ENCODE assay signal across 20 cellular contexts in the genomic region with DNA sequence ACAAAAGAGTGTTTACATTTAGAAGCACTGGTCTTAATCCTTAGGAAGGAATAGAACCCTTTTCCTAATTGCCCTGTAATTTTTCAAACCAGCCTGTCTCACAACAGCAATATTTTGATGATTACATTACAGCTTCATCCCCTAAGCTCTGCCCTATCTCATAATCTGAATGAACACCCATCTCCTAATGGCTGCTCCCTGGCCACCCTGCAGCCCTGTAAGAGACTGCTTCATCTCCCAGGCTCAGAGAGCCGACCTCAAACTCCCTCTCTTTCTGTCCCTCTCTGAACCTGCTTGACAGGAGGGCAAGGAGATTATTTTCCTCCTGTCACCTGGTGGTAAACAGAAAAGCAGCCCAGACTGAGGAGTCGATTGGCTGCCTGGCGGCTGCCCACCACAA.
"Had no signal": no experiment of that assay in that cellular context is flagged by ENCODE, and none has a peak within 500 bp of the region (broad histone marks: within the 10 kb centered on the region; RNA-seq: fewer than 3 reads in every experiment).

No MANE protein-coding gene starts in this region.

- H3K27me3 ChIP-seq: dorsolateral prefrontal cortex, right lobe of liver, stomach, thyroid gland had no signal

- H3K4me1 ChIP-seq: lower lobe of right lung, parathyroid adenoma, stomach, thyroid gland had no signal

- H3K9me3 ChIP-seq: lower lobe of right lung, right lobe of liver, stomach, thyroid gland had no signal

- FAIRE-seq: colon, frontal cortex, keratinocyte, small intestine had no signal

- H3K9ac ChIP-seq: parathyroid adenoma had no signal

- H2AFZ ChIP-seq: parathyroid adenoma had no signal

- H3K27ac ChIP-seq: dorsolateral prefrontal cortex, lower lobe of right lung, parathyroid adenoma, right lobe of liver, stomach, thyroid gland had no signal

- DNase-seq: dorsolateral prefrontal cortex; effector CD4-positive, alpha-beta T cell; hypothalamus; immature natural killer cell; left ventricle myocardium superior; lower lobe of right lung; natural killer cell; right lobe of liver; small intestine; stimulated activated CD4-positive, alpha-beta T cell treated with anti-CD3 and anti-CD28 coated beads, Interleukin-12 subunit alpha, Interleukin-12 subunit beta, amount 100 ng/mL, for 4 hours; stimulated activated CD4-positive, alpha-beta T cell treated with anti-CD3 and anti-CD28 coated beads, Interleukin-1b, Interleukin-23, amount 100 ng/mL, for 48 hours; stimulated activated CD4-positive, alpha-beta T cell treated with anti-CD3 and anti-CD28 coated beads, Interleukin-4, amount 100 ng/mL, for 1 hour; stimulated activated CD8-positive, alpha-beta memory T cell treated with anti-CD3 and anti-CD28 coated beads, Interleukin-4, amount 100 ng/mL, for 48 hours; stimulated activated naive CD4-positive, alpha-beta T cell treated with Interleukin-2 at 50 U/mL for 16 hours; stomach; thyroid gland had no signal

- H3K36me3 ChIP-seq: lower lobe of right lung, right lobe of liver, stomach, thyroid gland had no signal

- H3K4me3 ChIP-seq: dorsolateral prefrontal cortex, lower lobe of right lung, right lobe of liver, stomach, thyroid gland had no signal

- ATAC-seq: left ventricle myocardium superior, lower lobe of right lung, natural killer cell, right lobe of liver had no signal

- H3K79me2 ChIP-seq: parathyroid adenoma had no signal
